23 cellular contexts compared by ENCODE assay signal in the genomic region with DNA sequence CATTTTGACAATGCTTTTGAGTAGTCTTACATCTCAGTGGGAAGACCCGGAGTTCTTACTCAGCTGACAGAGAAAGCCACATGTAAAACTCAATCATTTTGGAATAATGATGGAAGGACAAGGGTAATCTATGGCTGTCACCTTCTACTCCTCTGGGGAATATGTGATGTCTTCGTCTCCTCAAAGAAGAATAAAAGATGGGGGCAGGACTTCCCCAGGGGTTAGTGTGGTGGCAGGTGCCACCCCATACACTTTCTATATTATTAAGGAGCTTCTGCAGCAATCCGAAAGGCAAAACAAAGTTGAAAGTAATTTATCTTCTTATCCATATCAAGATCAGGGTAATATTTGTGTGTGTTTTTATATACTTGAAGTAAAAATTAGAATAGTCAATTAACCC.
DNase-seq lines count a peak whose midpoint lies in the region; ATAC-seq and TF ChIP-seq lines count a peak whose summit lies in the region.
"Had no signal": no experiment of that assay in that cellular context is flagged by ENCODE, and none has a peak within 500 bp of the region (broad histone marks: within the 10 kb centered on the region; RNA-seq: fewer than 3 reads in every experiment).

No MANE protein-coding gene starts in this region.

- H2AFZ ChIP-seq in parathyroid adenoma (no peak overlapping the region), PC-9 (no peak overlapping the region)

- CTCF ChIA-PET in PC-9 (lab: Charles Lee), result no interaction called here

- H3K4me3 Mint-ChIP-seq in activated T-cell treated with anti-CD3 and anti-CD28 coated beads, Interleukin-2, amount 50 U/mL, for 4 hours, result no peak overlapping the region
- H3K4me3 Mint-ChIP-seq: CD14-positive monocyte; CD4-positive, alpha-beta memory T cell; CD4-positive, CD25-positive, alpha-beta regulatory T cell; CD8-positive, alpha-beta memory T cell had no signal

- H3F3A ChIP-seq in PC-9 (ENCODE audit: insufficient read depth, low read depth), result no peaks in the 10 kb centered on the region

- H3K36me3 ChIP-seq in parathyroid adenoma (ENCODE audit: control insufficient read depth, insufficient read depth, low read length), result no peaks in the 10 kb centered on the region
- no peaks in the 10 kb centered on the region for H3K36me3 ChIP-seq in ascending aorta
- H3K36me3 ChIP-seq in PC-9 (ENCODE audit: low read depth), result no peaks in the 10 kb centered on the region
- H3K36me3 ChIP-seq: BE2C, BLaER1 had no signal

- H3K9me2 ChIP-seq in PC-9 (ENCODE audit: insufficient read depth), result no peaks in the 10 kb centered on the region

- no peaks in the 10 kb centered on the region for H3K27me3 ChIP-seq in parathyroid adenoma (ENCODE audit: control insufficient read depth, insufficient read depth, low read length)
- no peaks in the 10 kb centered on the region for H3K27me3 ChIP-seq in ascending aorta
- no peaks in the 10 kb centered on the region for H3K27me3 ChIP-seq in PC-9 (ENCODE audit: insufficient read depth, low read depth)
- H3K27me3 ChIP-seq: BE2C, BLaER1 had no signal

- no TSS peak for BruUV-seq in PC-9 (replicated peaks; lab: Mats Ljungman, UMichigan)

- DNase-seq in activated T-cell treated with anti-CD3 and anti-CD28 coated beads, Interleukin-2, amount 50 U/mL, for 4 hours, result no peak
- no peak for DNase-seq in ascending aorta (ENCODE audit: low spot score in 2 of 2)
- DNase-seq in PC-9, result no peak
- DNase-seq: 8988T; ACHN; BE2C; C1 segment of cervical spinal cord; CD4-positive, alpha-beta memory T cell; CD4-positive, CD25-positive, alpha-beta regulatory T cell; CD8-positive, alpha-beta memory T cell; COR-L47; DMS 273 treated with DMSO at 0.1 percent for 48 hours; DMS153; DMS53; DND-41; EL; GDM1 had no signal

- no peak overlapping the region for H3K9ac ChIP-seq in parathyroid adenoma
- H3K9ac ChIP-seq: BLaER1 had no signal

- H3K4me2 ChIP-seq in parathyroid adenoma (ENCODE audit: low read length) (peak overlapping the region; percentile 32), PC-9 (no peak overlapping the region)
- H3K4me2 ChIP-seq: BLaER1 had no signal

- no peak overlapping the region for H3K4me3 ChIP-seq in parathyroid adenoma (ENCODE audit: low read depth, low read length)
- H3K4me3 ChIP-seq in ascending aorta, result no peak overlapping the region
- H3K4me3 ChIP-seq in PC-9, result no peak overlapping the region
- H3K4me3 ChIP-seq: BLaER1 had no signal

- H3K4me1 ChIP-seq in parathyroid adenoma (peaks cover 24% of the 10 kb centered on the region), ascending aorta (peaks cover 0 to 4% of the 10 kb centered on the region in 2 donors), PC-9 (replicated peaks; ENCODE audit: insufficient read depth) (no peaks in the 10 kb centered on the region)
- H3K4me1 ChIP-seq: BE2C, BLaER1 had no signal

- POLR2A ChIA-PET in PC-9 (lab: Charles Lee; ENCODE audit: unreplicated experiment), result no interaction called here

- H3K27ac ChIP-seq in VCaP (0 out of 2 replicates have a peak overlapping the region, but pooled peaks have one; percentile 12), parathyroid adenoma (peak overlapping the region; percentile 67), ascending aorta (no peak overlapping the region), PC-9 (no peak overlapping the region)
- H3K27ac ChIP-seq: BLaER1 had no signal

- no peaks in the 10 kb centered on the region for H3K9me3 ChIP-seq in parathyroid adenoma (ENCODE audit: control insufficient read depth, low read length)
- no peaks in the 10 kb centered on the region for H3K9me3 ChIP-seq in ascending aorta
- no peaks in the 10 kb centered on the region for H3K9me3 ChIP-seq in PC-9 (ENCODE audit: insufficient read depth, low read depth)
- H3K9me3 ChIP-seq: BE2C, BLaER1 had no signal

- ATAC-seq in HG02610 (IDR thresholded peaks at IDR 0.05; ENCODE audit: unreplicated experiment) (peak; percentile 37), HG03159 (IDR thresholded peaks at IDR 0.05; ENCODE audit: unreplicated experiment) (no peak)
- ATAC-seq in activated T-cell treated with anti-CD3 and anti-CD28 coated beads, Interleukin-2, amount 50 U/mL, for 4 hours, result no peak

- H4K20me1 ChIP-seq in PC-9 (ENCODE audit: insufficient read depth), result 0 out of 2 replicates have a peak, but pooled peaks cover 4% of the 10 kb centered on the region
- H4K20me1 ChIP-seq: BLaER1 had no signal

- no peaks in the 10 kb centered on the region for H3K79me2 ChIP-seq in parathyroid adenoma
- H3K79me2 ChIP-seq in PC-9 (ENCODE audit: low read depth), result peaks cover 37% of the 10 kb centered on the region

- TF ChIP-seq CTCF in VCaP (conservative IDR thresholded peaks at IDR 0.05) (no peak), parathyroid adenoma (IDR thresholded peaks at IDR 0.05) (no peak), ascending aorta (IDR thresholded peaks at IDR 0.05) (no peak), PC-9 (conservative IDR thresholded peaks at IDR 0.05) (no peak)

- H3K4me1 Mint-ChIP-seq in activated T-cell treated with anti-CD3 and anti-CD28 coated beads, Interleukin-2, amount 50 U/mL, for 4 hours (ENCODE audit: low read depth), result peaks cover 25% of the 10 kb centered on the region
- H3K4me1 Mint-ChIP-seq: CD14-positive monocyte had no signal

- peaks cover 16% of the 10 kb centered on the region for H3K27me3 Mint-ChIP-seq in activated T-cell treated with anti-CD3 and anti-CD28 coated beads, Interleukin-2, amount 50 U/mL, for 4 hours (ENCODE audit: low read depth)

- H3K36me3 Mint-ChIP-seq in activated T-cell treated with anti-CD3 and anti-CD28 coated beads, Interleukin-2, amount 50 U/mL, for 4 hours (ENCODE audit: insufficient read depth), result no peaks in the 10 kb centered on the region
- H3K36me3 Mint-ChIP-seq: CD14-positive monocyte; CD4-positive, alpha-beta memory T cell; CD4-positive, CD25-positive, alpha-beta regulatory T cell; CD8-positive, alpha-beta memory T cell had no signal

- H3K9me3 Mint-ChIP-seq in activated T-cell treated with anti-CD3 and anti-CD28 coated beads, Interleukin-2, amount 50 U/mL, for 4 hours, result no peaks in the 10 kb centered on the region
- H3K9me3 Mint-ChIP-seq: CD4-positive, CD25-positive, alpha-beta regulatory T cell; CD8-positive, alpha-beta memory T cell had no signal

- intact Hi-C loops in ascending aorta (cut with DNase I) (loop anchor here (10.0 kb wide), 2 partner anchors 196 to 326 kb away; no protein-coding TSS in a partner anchor), PC-9 (cut with micrococcal nuclease; ENCODE audit: unreplicated experiment) (no loop called here)

Comparison
In these comparisons a context has a peak if more than half of its experiments do, and no peak if none do; other contexts are left out.
1. H3K27ac ChIP-seq: peak in VCaP (single experiment) and parathyroid adenoma (single experiment); none in ascending aorta (0 of 2) and PC-9 (single experiment).